Comparison of ENCODE assay signal across 8 cellular contexts in the genomic region with DNA sequence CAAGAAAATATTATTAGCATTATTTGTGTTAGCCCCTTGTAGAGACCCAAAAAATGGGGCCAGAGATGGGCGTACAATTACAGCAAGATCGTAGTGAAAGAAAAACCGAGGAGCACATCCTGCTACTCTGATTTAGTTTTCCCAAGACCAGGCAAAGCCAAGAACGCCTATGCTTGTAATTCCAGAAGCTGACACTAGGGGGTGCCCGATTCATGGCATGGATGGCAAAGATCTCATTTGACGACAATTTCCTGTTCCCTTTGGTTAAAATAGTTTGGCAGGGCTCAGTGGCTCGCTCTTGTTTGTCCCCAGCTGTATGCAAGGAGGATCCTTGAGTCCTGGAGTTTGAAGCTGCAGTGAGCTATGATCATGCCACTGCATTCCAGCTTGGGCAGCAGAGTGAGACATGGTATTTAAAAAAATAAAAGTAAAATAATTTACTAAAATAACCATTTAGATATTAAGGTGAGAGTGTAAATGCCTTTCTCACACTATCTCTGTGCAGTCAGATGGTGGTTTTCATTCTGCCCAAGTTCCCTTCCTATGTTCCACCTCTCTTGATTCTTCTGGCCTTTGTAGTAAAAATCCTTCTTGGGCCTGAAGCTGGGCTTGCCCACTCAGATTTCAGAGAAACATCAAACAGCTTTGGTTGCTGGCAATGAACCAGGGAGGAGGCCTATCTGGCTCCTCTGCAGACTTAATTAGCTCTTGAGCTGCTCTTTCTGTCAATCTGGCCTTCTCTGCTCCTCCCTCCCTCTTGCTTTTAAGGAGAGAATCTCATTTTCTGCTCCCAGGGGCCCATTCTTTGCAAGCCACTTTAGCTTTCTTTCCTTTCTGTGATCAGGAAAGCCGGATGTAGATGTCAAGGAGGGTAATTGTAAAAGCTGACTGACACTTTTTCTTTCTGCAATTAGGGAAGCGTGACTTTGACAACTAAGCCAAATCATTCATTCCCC. TPM values are rescaled to one million over a fixed set of nuclear protein-coding genes. Genes with fewer than 3 reads are reported as not detected.
DNase-seq lines count a peak whose midpoint lies in the region; ATAC-seq, FAIRE-seq and TF ChIP-seq lines count a peak whose summit lies in the region.

No MANE protein-coding gene starts in this region.

- H3K4me3 Mint-ChIP-seq in activated T-helper 1 cell treated with anti-CD3 and anti-CD28 coated beads, Interleukin-12 subunit alpha, Interleukin-12 subunit beta, Interleukin-2, Interleukin-4 antibody, amounts not matched to agents 30 ng/mL and 10 ng/mL and 1 ng/mL, durations not matched to agents 14 hours and 24 hours and 36 hours: no peak overlapping the region

- H3K27ac Mint-ChIP-seq in activated T-helper 1 cell treated with anti-CD3 and anti-CD28 coated beads, Interleukin-12 subunit alpha, Interleukin-12 subunit beta, Interleukin-2, Interleukin-4 antibody, amounts not matched to agents 30 ng/mL and 10 ng/mL and 1 ng/mL, durations not matched to agents 14 hours and 24 hours and 36 hours: no peak overlapping the region

- no peak for TF ChIP-seq EP300 in A549 (IDR thresholded peaks at IDR 0.05)

- 19% methylated on average over 9 of the region's 9 CpGs for WGBS in A549 (ENCODE audit: missing lambda C conversion rate)

- TF ChIP-seq RAD21 in A549 (conservative IDR thresholded peaks at IDR 0.05 in 1 of 2, IDR thresholded peaks at IDR 0.05 in 1 of 2): peak; percentile 26 to 45; a peak in 3 of 5 replicates

- no peak overlapping the region for H3K4me3 ChIP-seq in A549
- no peak overlapping the region for H3K4me3 ChIP-seq in choroid plexus epithelial cell (ENCODE audit: low read depth, low read length)
- H3K4me3 ChIP-seq in neutrophil (ENCODE audit: low read depth in 1 of 2, low read length in 1 of 2): no peak overlapping the region

- H3K36me3 Mint-ChIP-seq in activated T-helper 1 cell treated with anti-CD3 and anti-CD28 coated beads, Interleukin-12 subunit alpha, Interleukin-12 subunit beta, Interleukin-2, Interleukin-4 antibody, amounts not matched to agents 30 ng/mL and 10 ng/mL and 1 ng/mL, durations not matched to agents 14 hours and 24 hours and 36 hours (ENCODE audit: low read depth): no peaks in the 10 kb centered on the region

- no peaks in the 10 kb centered on the region for H3K4me1 ChIP-seq in A549
- H3K4me1 ChIP-seq in neutrophil (ENCODE audit: control insufficient read depth in 1 of 2, insufficient read depth in 1 of 2, low read depth in 1 of 2, low read length in 1 of 2): no peaks in the 10 kb centered on the region

- DNase-seq in A549 (ENCODE audit: low read depth in 1 of 2, low spot score in 1 of 2) (peak in 1 of 2 experiments; percentile 64), GM13976 (ENCODE audit: low spot score) (no peak), RPMI8226 (peak; percentile 49), choroid plexus epithelial cell (ENCODE audit: low read depth) (peak; percentile 12), hepatic stellate cell (ENCODE audit: low spot score) (no peak), NCI-H2107 treated with DMSO at 0.1 percent for 48 hours (lab: John Stamatoyannopoulos, UW; ENCODE audit: unreplicated experiment) (no peak)
- DNase-seq in activated T-helper 1 cell treated with anti-CD3 and anti-CD28 coated beads, Interleukin-12 subunit alpha, Interleukin-12 subunit beta, Interleukin-2, Interleukin-4 antibody, amounts not matched to agents 30 ng/mL and 10 ng/mL and 1 ng/mL, durations not matched to agents 14 hours and 24 hours and 36 hours (ENCODE audit: low spot score): no peak

- H3K27me3 Mint-ChIP-seq in activated T-helper 1 cell treated with anti-CD3 and anti-CD28 coated beads, Interleukin-12 subunit alpha, Interleukin-12 subunit beta, Interleukin-2, Interleukin-4 antibody, amounts not matched to agents 30 ng/mL and 10 ng/mL and 1 ng/mL, durations not matched to agents 14 hours and 24 hours and 36 hours (ENCODE audit: insufficient read depth): no peaks in the 10 kb centered on the region

- in situ Hi-C loops in GM13976 (cut with MboI; ENCODE audit: low sequenced_read_pairs, unreplicated experiment): no loop called here

- CTCF ChIA-PET in A549 (lab: Yijun Ruan, JAX): interaction anchor here (1.0 to 2.6 kb wide), 6 partner anchors 10 to 155 kb away, joined by 3 to 12 read pairs (median 6); no protein-coding TSS in a partner anchor

- peak; percentile 36 for FAIRE-seq in A549 (lab: Jason Lieb, UNC)

- no peaks in the 10 kb centered on the region for H3K4me1 Mint-ChIP-seq in activated T-helper 1 cell treated with anti-CD3 and anti-CD28 coated beads, Interleukin-12 subunit alpha, Interleukin-12 subunit beta, Interleukin-2, Interleukin-4 antibody, amounts not matched to agents 30 ng/mL and 10 ng/mL and 1 ng/mL, durations not matched to agents 14 hours and 24 hours and 36 hours (ENCODE audit: low read depth)

- intact Hi-C loops in activated T-helper 1 cell treated with anti-CD3 and anti-CD28 coated beads, Interleukin-12 subunit alpha, Interleukin-12 subunit beta, Interleukin-2, Interleukin-4 antibody, amounts not matched to agents 30 ng/mL and 10 ng/mL and 1 ng/mL, durations not matched to agents 14 hours and 24 hours and 36 hours (cut with micrococcal nuclease): loop anchor here (1.0 kb wide), 1 partner anchor 73 kb away; no protein-coding TSS in a partner anchor

- ATAC-seq in A549: peak in 1 of 2 experiments; percentile 58; a peak in 2 of 6 replicates

- peaks cover 11% of the 10 kb centered on the region for H3K9me3 Mint-ChIP-seq in activated T-helper 1 cell treated with anti-CD3 and anti-CD28 coated beads, Interleukin-12 subunit alpha, Interleukin-12 subunit beta, Interleukin-2, Interleukin-4 antibody, amounts not matched to agents 30 ng/mL and 10 ng/mL and 1 ng/mL, durations not matched to agents 14 hours and 24 hours and 36 hours

- TF ChIP-seq CTCF in A549 (IDR thresholded peaks at IDR 0.05) (peak; percentile 50), GM13976 (IDR thresholded peaks at IDR 0.05; ENCODE audit: borderline replicate concordance, control extremely low read depth, extremely low read depth, insufficient read depth, missing control alignments) (peak; percentile 42), choroid plexus epithelial cell (conservative IDR thresholded peaks at IDR 0.05; ENCODE audit: low read depth, low read length) (peak; percentile 71), neutrophil (IDR thresholded peaks at IDR 0.05) (peak; percentile 68)

- POLR2A ChIA-PET in A549 (lab: Yijun Ruan, JAX): no interaction called here

- H3K4me2 ChIP-seq in A549: no peak overlapping the region

- no peak overlapping the region for H3K27ac ChIP-seq in A549
- no peak overlapping the region for H3K27ac ChIP-seq in neutrophil

- no peak for TF ChIP-seq POLR2A in A549 (IDR thresholded peaks at IDR 0.05; ENCODE audit: low read length)

- no peaks in the 10 kb centered on the region for H3K27me3 ChIP-seq in neutrophil

- H3K9me3 ChIP-seq in A549 (peaks cover 12% of the 10 kb centered on the region), neutrophil (no peaks in the 10 kb centered on the region)

- no peaks in the 10 kb centered on the region for H3K36me3 ChIP-seq in neutrophil

TF ChIP-seq in A549, 52 proteins besides CTCF, POLR2A, EP300 and RAD21 (continues in another document):
- TF ChIP-seq GATA3 (IDR thresholded peaks at IDR 0.05; ENCODE audit: borderline replicate concordance) (no peak), ZFP36 (IDR thresholded peaks at IDR 0.05; ENCODE audit: borderline replicate concordance, partially characterized antibody) (no peak), ZSCAN20 (CRISPR knock-in tag; IDR thresholded peaks at IDR 0.05) (no peak), CEBPB (IDR thresholded peaks at IDR 0.05) (no peak), EHMT2 (IDR thresholded peaks at IDR 0.05; ENCODE audit: low read depth) (no peak), EHF (CRISPR knock-in tag; IDR thresholded peaks at IDR 0.05) (no peak), JUN (IDR thresholded peaks at IDR 0.05) (no peak), PHF8 (IDR thresholded peaks at IDR 0.05; ENCODE audit: borderline replicate concordance, low read depth) (no peak)
- TF ChIP-seq, protein P1, sequence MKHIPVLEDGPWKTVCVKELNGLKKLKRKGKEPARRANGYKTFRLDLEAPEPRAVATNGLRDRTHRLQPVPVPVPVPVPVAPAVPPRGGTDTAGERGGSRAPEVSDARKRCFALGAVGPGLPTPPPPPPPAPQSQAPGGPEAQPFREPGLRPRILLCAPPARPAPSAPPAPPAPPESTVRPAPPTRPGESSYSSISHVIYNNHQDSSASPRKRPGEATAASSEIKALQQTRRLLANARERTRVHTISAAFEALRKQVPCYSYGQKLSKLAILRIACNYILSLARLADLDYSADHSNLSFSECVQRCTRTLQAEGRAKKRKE (CRISPR knock-in tag; IDR thresholded peaks at IDR 0.05; ENCODE audit: low read depth): no peak

RNA-seq across cellular contexts. Expression of a gene that starts 31.2 kb away (rescaled TPM):
- polyA plus RNA-seq in A549 (2011; rRNA removed) (not detected in 2 replicates), A549 (2017; fragmentation: RNase III; extraction: RNeasy Plus Mini Kit Qiagen cat#74134 plus additional on column Dnase treatment) (not detected in 3 replicates)
- polyA plus RNA-seq in A549 (2012; cell fraction: cytosol; rRNA removed): not detected in 2 replicates
- polyA plus RNA-seq in A549 (2012; cell fraction: nucleus; rRNA removed): not detected in 2 replicates
- not detected in 2 replicates for polyA minus RNA-seq in A549 (2011; rRNA and poly(A)+ RNA removed)
- total RNA-seq in activated T-helper 1 cell treated with anti-CD3 and anti-CD28 coated beads, Interleukin-12 subunit alpha, Interleukin-12 subunit beta, Interleukin-2, Interleukin-4 antibody, amounts not matched to agents 30 ng/mL and 10 ng/mL and 1 ng/mL, durations not matched to agents 14 hours and 24 hours and 36 hours: not detected in 2 replicates

RNA-seq across cellular contexts. Expression of a gene that starts 42.9 kb away (rescaled TPM):
- 6.0 and 6.3 TPM in 2 replicates for polyA plus RNA-seq in A549 (2011; rRNA removed)
- 1.9 and 2.0 TPM in 2 replicates for polyA plus RNA-seq in A549 (2012; cell fraction: cytosol; rRNA removed)
- 0.82 and 0.92 TPM in 2 replicates for polyA plus RNA-seq in A549 (2012; cell fraction: nucleus; rRNA removed)
- 3.8 to 4.4 TPM (median 3.9 TPM) in 3 replicates for polyA plus RNA-seq in A549 (2017; fragmentation: RNase III; extraction: RNeasy Plus Mini Kit Qiagen cat#74134 plus additional on column Dnase treatment)
- polyA minus RNA-seq in A549 (2011; rRNA and poly(A)+ RNA removed): 2.0 and 4.3 TPM in 2 replicates
- total RNA-seq in activated T-helper 1 cell treated with anti-CD3 and anti-CD28 coated beads, Interleukin-12 subunit alpha, Interleukin-12 subunit beta, Interleukin-2, Interleukin-4 antibody, amounts not matched to agents 30 ng/mL and 10 ng/mL and 1 ng/mL, durations not matched to agents 14 hours and 24 hours and 36 hours: 0.98 and 1.3 TPM in 2 replicates

Comparison
In these comparisons a context has a peak if more than half of its experiments do, and no peak if none do; other contexts are left out.
1. DNase-seq: peak in RPMI8226 (single experiment) and choroid plexus epithelial cell (single experiment); none in GM13976 (single experiment), hepatic stellate cell (single experiment), NCI-H2107 treated with DMSO at 0.1 percent for 48 hours (single experiment) and activated T-helper 1 cell treated with anti-CD3 and anti-CD28 coated beads, Interleukin-12 subunit alpha, Interleukin-12 subunit beta, Interleukin-2, Interleukin-4 antibody, amounts not matched to agents 30 ng/mL and 10 ng/mL and 1 ng/mL, durations not matched to agents 14 hours and 24 hours and 36 hours (single experiment).
2. Peak in every context shown above with its lines, with median percentiles within 50 percentile points of each other: CTCF ChIP-seq.